12 cellular contexts compared by ENCODE assay signal in the genomic region with DNA sequence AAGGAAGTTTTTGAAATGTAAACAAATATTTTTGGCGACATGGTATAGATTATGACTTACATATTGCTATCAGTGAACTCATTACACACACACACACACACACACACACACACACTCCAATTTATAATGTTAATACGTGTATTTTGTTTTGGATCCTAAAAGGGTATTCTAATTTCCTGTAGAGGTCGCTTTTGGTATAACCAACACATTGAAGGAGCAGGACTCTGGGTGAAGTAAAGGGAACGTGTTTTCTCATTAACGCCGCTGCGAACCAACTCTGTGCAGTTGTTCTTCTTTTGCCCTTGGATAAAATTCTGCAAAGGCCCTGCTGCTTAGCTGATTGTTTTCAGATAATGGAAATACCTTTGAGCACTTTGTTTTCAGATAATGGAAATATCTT.
DNase-seq lines count a peak whose midpoint lies in the region; ATAC-seq, FAIRE-seq and TF ChIP-seq lines count a peak whose summit lies in the region.
"Had no signal": no experiment of that assay in that cellular context is flagged by ENCODE, and none has a peak within 500 bp of the region (broad histone marks: within the 10 kb centered on the region; RNA-seq: fewer than 3 reads in every experiment).

No MANE protein-coding gene starts in this region.

- peak; percentile 64 for FAIRE-seq in GM19239 (lab: Jason Lieb, UNC)
- FAIRE-seq: HTR-8/SVneo had no signal

- H3K27ac ChIP-seq in BLaER1 = no peak overlapping the region
- no peak overlapping the region for H3K27ac ChIP-seq in Karpas-422 (ENCODE audit: low read length)
- H3K27ac ChIP-seq in sigmoid colon = no peak overlapping the region
- H3K27ac ChIP-seq: SJSA1 had no signal

- H3K27me3 ChIP-seq in BLaER1 = no peaks in the 10 kb centered on the region
- no peaks in the 10 kb centered on the region for H3K27me3 ChIP-seq in Karpas-422 (ENCODE audit: low read length)
- H3K27me3 ChIP-seq in sigmoid colon = no peaks in the 10 kb centered on the region
- H3K27me3 ChIP-seq: SJSA1 had no signal

- H3K9ac ChIP-seq in BLaER1 (no peak overlapping the region), Karpas-422 (ENCODE audit: low read length) (no peak overlapping the region)

- intact Hi-C loops in sigmoid colon (cut with DNase I) = no loop called here

- H4K20me1 ChIP-seq in BLaER1 (no peaks in the 10 kb centered on the region), Karpas-422 (ENCODE audit: insufficient read depth, low read depth, low read length) (no peaks in the 10 kb centered on the region)

- DNase-seq in GM19239 (ENCODE audit: insufficient read length, low spot score) (no peak), Karpas-422 (peak; percentile 64), dermis blood vessel endothelial cell (peak; percentile 1), NCI-H345 treated with DMSO at 0.1 percent for 48 hours (lab: John Stamatoyannopoulos, UW; ENCODE audit: unreplicated experiment) (no peak), sigmoid colon (no peak)
- DNase-seq in activated CD8-positive, alpha-beta memory T cell treated with anti-CD3 and anti-CD28 coated beads, Interleukin-2, amount 50 U/mL, for 48 hours = no peak
- DNase-seq: COR-L47; naive thymus-derived CD8-positive, alpha-beta T cell had no signal

- H3K4me2 ChIP-seq in BLaER1 (peak overlapping the region; percentile 40), Karpas-422 (ENCODE audit: low read depth, low read length, poor library complexity, severe bottlenecking) (no peak overlapping the region)

- TF ChIP-seq CTCF in sigmoid colon (IDR thresholded peaks at IDR 0.05) = no peak

- no peak for ATAC-seq in HG03135 (IDR thresholded peaks at IDR 0.05; ENCODE audit: unreplicated experiment)
- ATAC-seq: naive thymus-derived CD8-positive, alpha-beta T cell had no signal

- no peak overlapping the region for H3K4me3 ChIP-seq in BLaER1
- H3K4me3 ChIP-seq in Karpas-422 (ENCODE audit: low read length) = no peak overlapping the region
- no peak overlapping the region for H3K4me3 ChIP-seq in sigmoid colon
- H3K4me3 ChIP-seq: SJSA1 had no signal

- TF ChIP-seq POLR2A in sigmoid colon (IDR thresholded peaks at IDR 0.05) = no peak

- no peak overlapping the region for H2AFZ ChIP-seq in Karpas-422 (ENCODE audit: low read length)

- 23 to 35% methylated on average over 7 of the region's 7 CpGs for WGBS in sigmoid colon, 2 donors

- no peaks in the 10 kb centered on the region for H3K79me2 ChIP-seq in Karpas-422 (ENCODE audit: low read length)

- TF ChIP-seq EP300 in sigmoid colon (IDR thresholded peaks at IDR 0.05) = no peak

- no peaks in the 10 kb centered on the region for H3K9me3 ChIP-seq in BLaER1
- no peaks in the 10 kb centered on the region for H3K9me3 ChIP-seq in Karpas-422 (ENCODE audit: low read length)
- no peaks in the 10 kb centered on the region for H3K9me3 ChIP-seq in sigmoid colon
- H3K9me3 ChIP-seq: SJSA1 had no signal

- no peaks in the 10 kb centered on the region for H3K36me3 ChIP-seq in BLaER1
- H3K36me3 ChIP-seq in Karpas-422 (ENCODE audit: insufficient read depth, low read length) = no peaks in the 10 kb centered on the region
- no peaks in the 10 kb centered on the region for H3K36me3 ChIP-seq in sigmoid colon
- H3K36me3 ChIP-seq: SJSA1 had no signal

- H3K4me1 ChIP-seq in BLaER1 (peaks cover 6% of the 10 kb centered on the region; the same call in 1 of the 2 replicates), Karpas-422 (ENCODE audit: low read length) (no peaks in the 10 kb centered on the region), sigmoid colon (no peaks in the 10 kb centered on the region)
- H3K4me1 ChIP-seq: SJSA1 had no signal

- no peaks in the 10 kb centered on the region for H3K9me2 ChIP-seq in Karpas-422 (replicated peaks; ENCODE audit: insufficient read depth, low read length)

Comparison
In these comparisons a context has a peak if more than half of its experiments do, and no peak if none do; other contexts are left out.
1. DNase-seq: peak in Karpas-422 (single experiment) and dermis blood vessel endothelial cell (single experiment); none in GM19239 (single experiment), NCI-H345 treated with DMSO at 0.1 percent for 48 hours (single experiment), sigmoid colon (single experiment) and activated CD8-positive, alpha-beta memory T cell treated with anti-CD3 and anti-CD28 coated beads, Interleukin-2, amount 50 U/mL, for 48 hours (single experiment).